Comparison of ENCODE assay signal across 1 cellular context in genomic region chr1:191888996-191889622, GRCh38.
TF ChIP-seq lines count a peak whose summit lies in the region.

No MANE protein-coding gene starts in this region.

TF ChIP-seq in H1, 55 proteins besides CTCF, POLR2A, EP300 and RAD21 (continued from another document):
- no peak for TF ChIP-seq CHD7 (IDR thresholded peaks at IDR 0.05; ENCODE audit: insufficient replicate concordance, low read length)
- TF ChIP-seq SAP30 (IDR thresholded peaks at IDR 0.05; ENCODE audit: insufficient read depth, insufficient replicate concordance, low read length) = no peak
- no peak for TF ChIP-seq KDM1A (IDR thresholded peaks at IDR 0.05; ENCODE audit: borderline replicate concordance, low read length)
- TF ChIP-seq BACH1 (IDR thresholded peaks at IDR 0.05; ENCODE audit: low read length) = no peak
- no peak for TF ChIP-seq SP2 (IDR thresholded peaks at IDR 0.05; ENCODE audit: low read length)
- no peak for TF ChIP-seq POU5F1 (IDR thresholded peaks at IDR 0.05; ENCODE audit: low read depth, low read length)
- TF ChIP-seq BCL11A (IDR thresholded peaks at IDR 0.05; ENCODE audit: low read depth in 2 of 2, low read length in 2 of 2) = no peak
- TF ChIP-seq BRCA1 (IDR thresholded peaks at IDR 0.05; ENCODE audit: low read depth, low read length) = no peak
- TF ChIP-seq TAF7 (optimal IDR thresholded peaks at IDR 0.05; ENCODE audit: borderline replicate concordance, low read depth, low read length) = no peak
- no peak for TF ChIP-seq KDM5A (IDR thresholded peaks at IDR 0.05; ENCODE audit: low read length)
- no peak for TF ChIP-seq RXRA (IDR thresholded peaks at IDR 0.05; ENCODE audit: insufficient read depth, low read depth, low read length)
- TF ChIP-seq HDAC6 (IDR thresholded peaks at IDR 0.05; ENCODE audit: low read depth, low read length) = no peak
